In the genomic region with DNA sequence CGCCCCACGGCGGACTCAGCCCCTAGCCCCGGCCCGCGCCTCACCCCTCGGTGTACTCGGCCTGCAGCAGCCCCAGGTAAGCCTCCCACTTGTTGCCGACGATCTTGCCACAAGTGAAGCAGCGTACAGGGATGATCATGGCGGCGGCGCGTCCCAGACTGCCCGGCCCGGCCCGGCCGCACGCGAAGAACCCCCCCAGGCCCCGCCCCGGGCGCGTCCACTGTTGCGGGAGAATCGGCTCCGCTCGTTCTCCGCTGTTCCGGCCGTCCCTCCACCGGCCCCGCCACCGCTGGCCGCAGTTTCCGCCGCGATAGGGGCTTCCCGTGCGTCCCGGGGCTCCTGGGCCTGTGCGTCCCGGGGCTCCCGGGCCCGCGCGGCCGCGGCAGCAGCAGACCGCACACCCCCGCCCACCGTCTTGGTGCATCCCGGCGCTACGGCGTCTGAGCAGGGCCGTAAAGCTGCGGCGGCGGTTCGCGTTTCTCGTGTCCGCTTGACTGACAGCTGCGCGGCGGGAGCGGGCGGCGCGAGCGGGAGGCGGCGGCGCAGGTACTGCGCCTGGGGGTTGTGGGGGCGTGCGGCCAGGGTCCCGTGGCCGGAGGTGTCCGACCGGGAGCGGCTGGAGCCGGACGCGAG, we compare ENCODE assay signal across 8 cellular contexts. TPM values are rescaled to one million over a fixed set of nuclear protein-coding genes. Genes with fewer than 3 reads are reported as not detected.
DNase-seq lines count a peak whose midpoint lies in the region; ATAC-seq and TF ChIP-seq lines count a peak whose summit lies in the region.

A gene (minus strand): TSS at position 160 of the 633 bp plus-strand sequence. CDS start 21 bp downstream, at position 139.
A gene with protein sequence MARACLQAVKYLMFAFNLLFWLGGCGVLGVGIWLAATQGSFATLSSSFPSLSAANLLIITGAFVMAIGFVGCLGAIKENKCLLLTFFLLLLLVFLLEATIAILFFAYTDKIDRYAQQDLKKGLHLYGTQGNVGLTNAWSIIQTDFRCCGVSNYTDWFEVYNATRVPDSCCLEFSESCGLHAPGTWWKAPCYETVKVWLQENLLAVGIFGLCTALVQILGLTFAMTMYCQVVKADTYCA (plus strand): TSS at position 483 of the 633 bp plus-strand sequence. CDS start 7,453 bp downstream, outside the sequence.

- H3K4me1 ChIP-seq in SK-N-SH (ENCODE audit: control insufficient read depth in 1 of 2, insufficient read depth in 2 of 2, low read depth in 1 of 2, low read length in 1 of 2): peaks cover 24 to 35% of the 10 kb centered on the region in 2 experiments; a peak in 3 of 4 replicates

- H3K27me3 ChIP-seq in SK-N-SH (ENCODE audit: insufficient read depth): no peaks in the 10 kb centered on the region

- H3K4me1 Mint-ChIP-seq in activated naive CD4-positive, alpha-beta T cell treated with anti-CD3 and anti-CD28 coated beads, Interleukin-2, amount 10 ng/mL, durations not matched to agents 7 days and 5 days: peaks cover 32% of the 10 kb centered on the region

- peaks cover 36% of the 10 kb centered on the region for H3K27me3 Mint-ChIP-seq in activated naive CD4-positive, alpha-beta T cell treated with anti-CD3 and anti-CD28 coated beads, Interleukin-2, amount 10 ng/mL, durations not matched to agents 7 days and 5 days

- H3K4me3 Mint-ChIP-seq in activated naive CD4-positive, alpha-beta T cell treated with anti-CD3 and anti-CD28 coated beads, Interleukin-2, amount 10 ng/mL, durations not matched to agents 7 days and 5 days: peak within 1 kb of the TSS; percentile 85

- peak within 1 kb of the TSS; percentile 91 to 96 for H3K27ac ChIP-seq in SK-N-SH (ENCODE audit: low read depth in 2 of 2, low read length in 1 of 2)
- peak within 1 kb of the TSS; percentile 85 for H3K27ac ChIP-seq in substantia nigra (ENCODE audit: low read depth, low read length, poor library complexity, severe bottlenecking)

- peak; percentile 91 for DNase-seq in ELF-1 (ENCODE audit: low read depth, low spot score)
- peak; percentile 86 for DNase-seq in LHCN-M2 (ENCODE audit: low read depth)
- peak; percentile 97 for DNase-seq in SK-N-SH
- DNase-seq in activated naive CD4-positive, alpha-beta T cell treated with anti-CD3 and anti-CD28 coated beads, Interleukin-2, amount 10 ng/mL, durations not matched to agents 7 days and 5 days: peak; percentile 90
- DNase-seq in germinal center (ENCODE audit: low spot score): peak; percentile 92
- peak in 55 of 56 donors; percentile 42 to 96 (median 83) for DNase-seq in nucleus accumbens (lab: John Stamatoyannopoulos, UW)
- peak in 48 of 49 donors; percentile 35 to 97 (median 83) for DNase-seq in substantia nigra (lab: John Stamatoyannopoulos, UW)

- no peaks in the 10 kb centered on the region for H3K9me3 ChIP-seq in SK-N-SH

- TF ChIP-seq RAD21 in SK-N-SH (IDR thresholded peaks at IDR 0.05; ENCODE audit: low read length): no peak

- H3F3A ChIP-seq in SK-N-SH (replicated peaks; ENCODE audit: insufficient read depth): peaks cover 50% of the 10 kb centered on the region

- TF ChIP-seq EP300 in SK-N-SH (IDR thresholded peaks at IDR 0.05; ENCODE audit: borderline replicate concordance in 1 of 2, low read depth in 1 of 2, low read length in 1 of 2): peak in 1 of 2 experiments; percentile 52; a peak in 1 of 4 replicates

- H3K79me2 ChIP-seq in SK-N-SH (ENCODE audit: insufficient read depth): peaks cover 76% of the 10 kb centered on the region

- peak within 1 kb of the TSS; percentile 100 for H3K4me2 ChIP-seq in SK-N-SH

- CTCF ChIA-PET in SK-N-SH (lab: Yijun Ruan, JAX): interaction anchor here (1.1 to 7.5 kb wide), 3 partner anchors 31 to 208 kb away, joined by 3 to 70 read pairs (median 4); no protein-coding TSS in a partner anchor
- CTCF ChIA-PET in activated naive CD4-positive, alpha-beta T cell treated with anti-CD3 and anti-CD28 coated beads, Interleukin-2, amount 10 ng/mL, durations not matched to agents 7 days and 5 days (lab: Charles Lee): no interaction called here

- peaks cover 47% of the 10 kb centered on the region for H4K20me1 ChIP-seq in SK-N-SH (ENCODE audit: insufficient read depth)

- H3K9me2 ChIP-seq in SK-N-SH: no peaks in the 10 kb centered on the region

- peaks cover 17 to 30% of the 10 kb centered on the region in 2 experiments for H3K36me3 ChIP-seq in SK-N-SH (replicated peaks in 1 of 2; ENCODE audit: control insufficient read depth in 1 of 2, insufficient read depth in 2 of 2, low read length in 1 of 2)

- peak within 1 kb of the TSS; percentile 97 for H3K9ac ChIP-seq in SK-N-SH

- no peaks in the 10 kb centered on the region for H3K9me3 Mint-ChIP-seq in activated naive CD4-positive, alpha-beta T cell treated with anti-CD3 and anti-CD28 coated beads, Interleukin-2, amount 10 ng/mL, durations not matched to agents 7 days and 5 days

- peaks cover 9% of the 10 kb centered on the region for H3K36me3 Mint-ChIP-seq in activated naive CD4-positive, alpha-beta T cell treated with anti-CD3 and anti-CD28 coated beads, Interleukin-2, amount 10 ng/mL, durations not matched to agents 7 days and 5 days

- H2AFZ ChIP-seq in SK-N-SH (ENCODE audit: low read depth): no peak within 1 kb of the TSS

- POLR2A ChIA-PET in SK-N-SH (lab: Yijun Ruan, JAX): interaction anchor here (0.8 to 2.6 kb wide), 8 partner anchors 9 to 212 kb away, joined by 3 to 13 read pairs (median 5); a partner anchor contains a TSS

- ATAC-seq in GM21825 (IDR thresholded peaks at IDR 0.05; ENCODE audit: unreplicated experiment): peak; percentile 54

- peak within 1 kb of the TSS; percentile 95 to 100 for H3K4me3 ChIP-seq in SK-N-SH (ENCODE audit: low read depth in 2 of 2, low read length in 1 of 2)

- TF ChIP-seq CTCF in SK-N-SH (IDR thresholded peaks at IDR 0.05): no peak

- H3K27ac Mint-ChIP-seq in activated naive CD4-positive, alpha-beta T cell treated with anti-CD3 and anti-CD28 coated beads, Interleukin-2, amount 10 ng/mL, durations not matched to agents 7 days and 5 days: peak within 1 kb of the TSS; percentile 84

- no CpG with 5 or more reads among the region's 87 CpGs for WGBS in SK-N-SH (ENCODE audit: low lambda C conversion rate)

TF ChIP-seq in SK-N-SH, 30 proteins besides CTCF, POLR2A, EP300 and RAD21 (continues in another document):
- TF ChIP-seq ELF1 (IDR thresholded peaks at IDR 0.05) (0 out of 2 replicates have a peak, but pooled peaks have one; percentile 9), SIN3A (IDR thresholded peaks at IDR 0.05; ENCODE audit: borderline replicate concordance, low read depth, low read length) (peak; percentile 99), POLR2AphosphoS5 (IDR thresholded peaks at IDR 0.05; ENCODE audit: low read depth, low read length) (peak; percentile 99), RXRA (IDR thresholded peaks at IDR 0.05; ENCODE audit: borderline replicate concordance, low read depth) (no peak), MEF2A (IDR thresholded peaks at IDR 0.05; ENCODE audit: borderline replicate concordance, low read depth) (no peak), TCF12 (IDR thresholded peaks at IDR 0.05) (no peak), GATA2 (CRISPR knock-in tag; IDR thresholded peaks at IDR 0.05) (no peak)
- TF ChIP-seq, protein P1, sequence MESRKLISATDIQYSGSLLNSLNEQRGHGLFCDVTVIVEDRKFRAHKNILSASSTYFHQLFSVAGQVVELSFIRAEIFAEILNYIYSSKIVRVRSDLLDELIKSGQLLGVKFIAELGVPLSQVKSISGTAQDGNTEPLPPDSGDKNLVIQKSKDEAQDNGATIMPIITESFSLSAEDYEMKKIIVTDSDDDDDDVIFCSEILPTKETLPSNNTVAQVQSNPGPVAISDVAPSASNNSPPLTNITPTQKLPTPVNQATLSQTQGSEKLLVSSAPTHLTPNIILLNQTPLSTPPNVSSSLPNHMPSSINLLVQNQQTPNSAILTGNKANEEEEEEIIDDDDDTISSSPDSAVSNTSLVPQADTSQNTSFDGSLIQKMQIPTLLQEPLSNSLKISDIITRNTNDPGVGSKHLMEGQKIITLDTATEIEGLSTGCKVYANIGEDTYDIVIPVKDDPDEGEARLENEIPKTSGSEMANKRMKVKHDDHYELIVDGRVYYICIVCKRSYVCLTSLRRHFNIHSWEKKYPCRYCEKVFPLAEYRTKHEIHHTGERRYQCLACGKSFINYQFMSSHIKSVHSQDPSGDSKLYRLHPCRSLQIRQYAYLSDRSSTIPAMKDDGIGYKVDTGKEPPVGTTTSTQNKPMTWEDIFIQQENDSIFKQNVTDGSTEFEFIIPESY (IDR thresholded peaks at IDR 0.05; ENCODE audit: borderline replicate concordance, low read depth): 0 out of 2 replicates have a peak, but pooled peaks have one; percentile 9
- TF ChIP-seq, protein P2, sequence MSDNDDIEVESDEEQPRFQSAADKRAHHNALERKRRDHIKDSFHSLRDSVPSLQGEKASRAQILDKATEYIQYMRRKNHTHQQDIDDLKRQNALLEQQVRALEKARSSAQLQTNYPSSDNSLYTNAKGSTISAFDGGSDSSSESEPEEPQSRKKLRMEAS (IDR thresholded peaks at IDR 0.05; ENCODE audit: low read depth): peak; percentile 97

RNA-seq across cellular contexts. Expression of the first gene that starts in this region (rescaled TPM):
- 91.8 and 146 TPM in 2 replicates for total RNA-seq in LHCN-M2 (2014; rRNA removed)
- polyA plus RNA-seq in LHCN-M2 (2012): 1,088 TPM
- polyA plus RNA-seq in SK-N-SH (2012; rRNA removed): 287 and 540 TPM in 2 replicates
- 228 and 230 TPM in 2 replicates for polyA plus RNA-seq in SK-N-SH (2012; cell fraction: cytosol; rRNA removed)
- 123 and 341 TPM in 2 replicates for polyA plus RNA-seq in SK-N-SH (2012; cell fraction: nucleus; rRNA removed)

RNA-seq across cellular contexts. Expression of the second gene that starts in this region (rescaled TPM):
- 199 and 210 TPM in 2 replicates for total RNA-seq in LHCN-M2 (2014; rRNA removed)
- 212 TPM for polyA plus RNA-seq in LHCN-M2 (2012)
- polyA plus RNA-seq in SK-N-SH (2012; rRNA removed): 201 and 226 TPM in 2 replicates
- 66.1 and 128 TPM in 2 replicates for polyA plus RNA-seq in SK-N-SH (2012; cell fraction: cytosol; rRNA removed)
- polyA plus RNA-seq in SK-N-SH (2012; cell fraction: nucleus; rRNA removed): 521 and 832 TPM in 2 replicates

Comparison
In these comparisons a context has a peak if more than half of its experiments do, and no peak if none do; other contexts are left out.
1. Peak in every context shown above with its lines: DNase-seq, ATAC-seq, H3K4me3 ChIP-seq and H3K27ac ChIP-seq.